ENCODE assay signal across 2 cellular contexts in genomic region chr5:74073257-74073656, GRCh38.
TF ChIP-seq lines count a peak whose summit lies in the region.

No MANE protein-coding gene starts in this region.

TF ChIP-seq in liver, 16 proteins besides CTCF, POLR2A, EP300 and RAD21 (continued from another document):
- TF ChIP-seq MAX (IDR thresholded peaks at IDR 0.05) (no peak), ZBTB33 (IDR thresholded peaks at IDR 0.05) (no peak), FOXA2 (IDR thresholded peaks at IDR 0.05) (no peak)

TF ChIP-seq in HepG2, 621 proteins besides CTCF, POLR2A, EP300 and RAD21 (continued from another document):
- TF ChIP-seq AKNA (CRISPR knock-in tag; IDR thresholded peaks at IDR 0.05; ENCODE audit: borderline replicate concordance), result no peak
